In the genomic region with DNA sequence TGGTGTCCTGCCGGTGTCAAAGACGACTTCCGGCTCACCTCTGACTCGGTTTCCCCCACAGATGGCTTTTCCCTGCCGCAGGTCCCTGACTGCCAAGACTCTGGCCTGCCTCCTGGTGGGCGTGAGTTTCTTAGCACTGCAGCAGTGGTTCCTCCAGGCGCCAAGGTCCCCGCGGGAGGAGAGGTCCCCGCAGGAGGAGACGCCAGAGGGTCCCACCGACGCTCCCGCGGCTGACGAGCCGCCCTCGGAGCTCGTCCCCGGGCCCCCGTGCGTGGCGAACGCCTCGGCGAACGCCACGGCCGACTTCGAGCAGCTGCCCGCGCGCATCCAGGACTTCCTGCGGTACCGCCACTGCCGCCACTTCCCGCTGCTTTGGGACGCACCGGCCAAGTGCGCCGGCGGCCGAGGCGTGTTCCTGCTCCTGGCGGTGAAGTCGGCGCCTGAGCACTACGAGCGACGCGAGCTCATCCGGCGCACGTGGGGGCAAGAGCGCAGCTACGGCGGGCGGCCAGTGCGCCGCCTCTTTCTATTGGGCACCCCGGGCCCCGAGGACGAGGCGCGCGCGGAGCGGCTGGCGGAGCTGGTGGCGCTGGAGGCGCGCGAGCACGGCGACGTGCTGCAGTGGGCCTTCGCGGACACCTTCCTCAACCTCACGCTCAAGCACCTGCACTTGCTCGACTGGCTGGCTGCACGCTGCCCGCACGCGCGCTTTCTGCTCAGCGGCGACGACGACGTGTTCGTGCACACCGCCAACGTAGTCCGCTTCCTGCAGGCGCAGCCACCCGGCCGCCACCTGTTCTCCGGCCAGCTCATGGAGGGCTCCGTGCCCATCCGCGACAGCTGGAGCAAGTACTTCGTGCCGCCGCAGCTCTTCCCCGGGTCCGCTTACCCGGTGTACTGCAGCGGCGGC, we compare ENCODE assay signal across 9 cellular contexts. TPM values are rescaled to one million over a fixed set of nuclear protein-coding genes. Genes with fewer than 3 reads are reported as not detected.
A peak's percentile ranks its signal among the peaks of the same experiment; 100 is the strongest.
DNase-seq lines count a peak whose midpoint lies in the region; ATAC-seq, FAIRE-seq and TF ChIP-seq lines count a peak whose summit lies in the region.
"Had no signal": no experiment of that assay in that cellular context is flagged by ENCODE, and none has a peak within 500 bp of the region (broad histone marks: within the 10 kb centered on the region; RNA-seq: fewer than 3 reads in every experiment).

No MANE protein-coding gene starts in this region.

- peak overlapping the region in 1 of 2 experiments; percentile 22; a peak in 1 of 6 replicates for H3K27ac ChIP-seq in A549
- H3K27ac ChIP-seq in iPS DF 6.9 (ENCODE audit: low read length) = no peak overlapping the region

- H3K4me3 Mint-ChIP-seq in activated naive CD8-positive, alpha-beta T cell treated with anti-CD3 and anti-CD28 coated beads for 36 hours = no peak overlapping the region

- H3K36me3 ChIP-seq in iPS DF 6.9 (ENCODE audit: control insufficient read depth, insufficient read depth, low read length) (no peaks in the 10 kb centered on the region), skeletal muscle satellite cell (ENCODE audit: insufficient read depth, low read length) (no peaks in the 10 kb centered on the region)

- TF ChIP-seq RAD21 in A549 (conservative IDR thresholded peaks at IDR 0.05 in 1 of 2, IDR thresholded peaks at IDR 0.05 in 1 of 2) = peak; percentile 42 to 47; a peak in 4 of 5 replicates

- no peak for TF ChIP-seq EP300 in A549 (IDR thresholded peaks at IDR 0.05)

- no peak for TF ChIP-seq POLR2A in A549 (IDR thresholded peaks at IDR 0.05; ENCODE audit: low read length)

- H3K4me3 ChIP-seq in A549 (no peak overlapping the region), iPS DF 6.9 (ENCODE audit: low read length) (peak overlapping the region; percentile 11), skeletal muscle satellite cell (ENCODE audit: low read length) (peak overlapping the region; percentile 63)

- H3K4me2 ChIP-seq in A549 = no peak overlapping the region
- peak overlapping the region; percentile 87 for H3K4me2 ChIP-seq in skeletal muscle satellite cell (ENCODE audit: low read length)

- whole genome bisulfite sequencing in A549 (ENCODE audit: missing lambda C conversion rate) = 86% methylated on average over 88 of the region's 109 CpGs
- WGBS in iPS DF 6.9 (ENCODE audit: insufficient coverage, insufficient read length) = no CpG with 5 or more reads among the region's 109 CpGs

- FAIRE-seq in A549 (lab: Jason Lieb, UNC) = no peak

- CTCF ChIA-PET in A549 (lab: Yijun Ruan, JAX) = interaction anchor here (0.5 to 7.9 kb wide), 17 partner anchors 10 to 519 kb away, joined by 3 to 72 read pairs (median 4); no protein-coding TSS in a partner anchor

- no peaks in the 10 kb centered on the region for H3K36me3 Mint-ChIP-seq in activated naive CD8-positive, alpha-beta T cell treated with anti-CD3 and anti-CD28 coated beads for 36 hours

- peaks cover 3% of the 10 kb centered on the region for H3K4me1 Mint-ChIP-seq in activated naive CD8-positive, alpha-beta T cell treated with anti-CD3 and anti-CD28 coated beads for 36 hours

- no peak overlapping the region for H3K27ac Mint-ChIP-seq in activated naive CD8-positive, alpha-beta T cell treated with anti-CD3 and anti-CD28 coated beads for 36 hours

- H3K4me1 ChIP-seq in A549 (peaks cover 28% of the 10 kb centered on the region), iPS DF 6.9 (ENCODE audit: control insufficient read depth, insufficient read depth, low read length) (peaks cover 2% of the 10 kb centered on the region; the same call in 1 of the 2 replicates), skeletal muscle satellite cell (ENCODE audit: control insufficient read depth, insufficient read depth, low read length) (peaks cover 11% of the 10 kb centered on the region)

- POLR2A ChIA-PET in A549 (lab: Yijun Ruan, JAX) = no interaction called here

- no peak overlapping the region for H3K9ac ChIP-seq in skeletal muscle satellite cell (ENCODE audit: low read depth, low read length)

- no peaks in the 10 kb centered on the region for H3K9me3 Mint-ChIP-seq in activated naive CD8-positive, alpha-beta T cell treated with anti-CD3 and anti-CD28 coated beads for 36 hours

- in situ Hi-C loops in GM13977 (cut with MboI; ENCODE audit: low pct_unique_long_range_greater_than_20kb, low sequenced_read_pairs, unreplicated experiment) = loop anchor here (25.0 kb wide), 1 partner anchor 227 kb away; no protein-coding TSS in a partner anchor

- H3K9me3 ChIP-seq in A549 (no peaks in the 10 kb centered on the region), iPS DF 6.9 (ENCODE audit: control insufficient read depth, insufficient read depth, low read length) (no peaks in the 10 kb centered on the region), skeletal muscle satellite cell (replicated peaks; ENCODE audit: low read length) (no peaks in the 10 kb centered on the region)

- ATAC-seq in A549 (peak; percentile 20 to 58; a peak in 3 of 6 replicates), HG03520 (IDR thresholded peaks at IDR 0.05; ENCODE audit: unreplicated experiment) (no peak), HG03460 (IDR thresholded peaks at IDR 0.05; ENCODE audit: unreplicated experiment) (no peak)

- H3K27me3 Mint-ChIP-seq in activated naive CD8-positive, alpha-beta T cell treated with anti-CD3 and anti-CD28 coated beads for 36 hours = peaks cover 73% of the 10 kb centered on the region

- no peak for DNase-seq in A549 (ENCODE audit: low read depth in 1 of 2, low spot score in 1 of 2)
- DNase-seq in GM13977 (ENCODE audit: low spot score) = peak; percentile 65
- peak; percentile 56 for DNase-seq in activated naive CD8-positive, alpha-beta T cell treated with anti-CD3 and anti-CD28 coated beads for 36 hours
- no peak for DNase-seq in iPS DF 6.9 (ENCODE audit: low read depth, low spot score)
- no peak for DNase-seq in NCI-H2227 treated with DMSO at 0.1 percent for 48 hours (lab: John Stamatoyannopoulos, UW)

- TF ChIP-seq CTCF in A549 (IDR thresholded peaks at IDR 0.05) (peak; percentile 31; the same call in 2 of the 3 replicates), GM13977 (IDR thresholded peaks at IDR 0.05; ENCODE audit: extremely low read depth, insufficient read depth, missing control alignments) (peak; percentile 47)

- H3K27me3 ChIP-seq in iPS DF 6.9 (ENCODE audit: control insufficient read depth, insufficient read depth, low read length) (peaks cover 12% of the 10 kb centered on the region; the same call in 1 of the 2 replicates), skeletal muscle satellite cell (ENCODE audit: control insufficient read depth, insufficient read depth, low read length) (peaks cover 59% of the 10 kb centered on the region)

TF ChIP-seq in A549, 52 proteins besides CTCF, POLR2A, EP300 and RAD21:
- TF ChIP-seq SMC3 (IDR thresholded peaks at IDR 0.05) (peak; percentile 53), CEBPB (IDR thresholded peaks at IDR 0.05) (no peak)

RNA-seq across cellular contexts. Expression of gene B3GNT6, which starts 5.5 kb away (rescaled TPM):
- polyA plus RNA-seq in A549 (2011; rRNA removed) (0.04 and 0.11 TPM in 2 replicates), A549 (2017; fragmentation: RNase III; extraction: RNeasy Plus Mini Kit Qiagen cat#74134 plus additional on column Dnase treatment) (0.04 to 0.05 TPM in 2 of 3 replicates, not detected in the other)
- polyA plus RNA-seq in A549 (2012; cell fraction: cytosol; rRNA removed) = 0.04 TPM in 1 of 2 replicates, not detected in the other
- 0.04 and 0.05 TPM in 2 replicates for polyA plus RNA-seq in A549 (2012; cell fraction: nucleus; rRNA removed)
- 0.15 TPM in 1 of 2 replicates, not detected in the other for polyA minus RNA-seq in A549 (2011; rRNA and poly(A)+ RNA removed)
- total RNA-seq in activated naive CD8-positive, alpha-beta T cell treated with anti-CD3 and anti-CD28 coated beads for 36 hours = not detected
- total RNA-seq in skeletal muscle satellite cell (2012; rRNA removed) = not detected in 2 replicates
- total RNA-seq: dermis microvascular lymphatic vessel endothelial cell had no signal

RNA-seq across cellular contexts. Expression of gene CAPN5, which starts 27.0 kb away (rescaled TPM):
- polyA plus RNA-seq in A549 (2011; rRNA removed) (12.9 and 16.6 TPM in 2 replicates), A549 (2017; fragmentation: RNase III; extraction: RNeasy Plus Mini Kit Qiagen cat#74134 plus additional on column Dnase treatment) (6.8 to 9.4 TPM (median 8.9 TPM) in 3 replicates)
- polyA plus RNA-seq in A549 (2012; cell fraction: cytosol; rRNA removed) = 4.6 and 6.4 TPM in 2 replicates
- polyA plus RNA-seq in A549 (2012; cell fraction: nucleus; rRNA removed) = 11.6 and 12.2 TPM in 2 replicates
- polyA minus RNA-seq in A549 (2011; rRNA and poly(A)+ RNA removed) = 18.2 and 19.7 TPM in 2 replicates
- total RNA-seq in activated naive CD8-positive, alpha-beta T cell treated with anti-CD3 and anti-CD28 coated beads for 36 hours = 1 to 10 TPM; 2.2 to 2.4 TPM
- 21.2 and 21.5 TPM in 2 replicates for total RNA-seq in skeletal muscle satellite cell (2012; rRNA removed)

Comparison
In these comparisons a context has a peak if more than half of its experiments do, and no peak if none do; other contexts are left out.
1. ATAC-seq: peak in A549 (2 of 2); none in HG03520 (single experiment) and HG03460 (single experiment).
2. DNase-seq: peak in GM13977 (single experiment) and activated naive CD8-positive, alpha-beta T cell treated with anti-CD3 and anti-CD28 coated beads for 36 hours (single experiment); none in A549 (0 of 2), iPS DF 6.9 (single experiment) and NCI-H2227 treated with DMSO at 0.1 percent for 48 hours (single experiment).